9 cellular contexts compared by ENCODE assay signal in genomic region chr3:47404955-47405790, GRCh38. TPM values are rescaled to one million over a fixed set of nuclear protein-coding genes. Genes with fewer than 3 reads are reported as not detected.
DNase-seq lines count a peak whose midpoint lies in the region; ATAC-seq, FAIRE-seq and TF ChIP-seq lines count a peak whose summit lies in the region.
"Had no signal": no experiment of that assay in that cellular context is flagged by ENCODE, and none has a peak within 500 bp of the region (broad histone marks: within the 10 kb centered on the region; RNA-seq: fewer than 3 reads in every experiment).

No MANE protein-coding gene starts in this region.

- TF ChIP-seq CTCF in HFFc6 (IDR thresholded peaks at IDR 0.05), result no peak
- TF ChIP-seq CTCF in choroid plexus epithelial cell (conservative IDR thresholded peaks at IDR 0.05; ENCODE audit: low read depth, low read length), result no peak

- peaks cover 6% of the 10 kb centered on the region for H3K27me3 Mint-ChIP-seq in HFFc6 (ENCODE audit: insufficient read depth)
- no peaks in the 10 kb centered on the region for H3K27me3 Mint-ChIP-seq in stimulated activated naive B cell treated with anti-CD40 and anti-IgM and Interleukin-4, amounts not matched to agents 10 μg/mL and 1 μg/mL and 100 μg/mL, for 72 hours

- no peak overlapping the region for H3K4me3 Mint-ChIP-seq in HFFc6
- no peak overlapping the region for H3K4me3 Mint-ChIP-seq in stimulated activated naive B cell treated with anti-CD40 and anti-IgM and Interleukin-4, amounts not matched to agents 10 μg/mL and 1 μg/mL and 100 μg/mL, for 72 hours

- H3K9me3 Mint-ChIP-seq in HFFc6, result no peaks in the 10 kb centered on the region
- H3K9me3 Mint-ChIP-seq in stimulated activated naive B cell treated with anti-CD40 and anti-IgM and Interleukin-4, amounts not matched to agents 10 μg/mL and 1 μg/mL and 100 μg/mL, for 72 hours, result no peaks in the 10 kb centered on the region

- no peaks in the 10 kb centered on the region; the same call in 1 of the 2 replicates for H3K36me3 Mint-ChIP-seq in HFFc6 (ENCODE audit: low read depth)
- H3K36me3 Mint-ChIP-seq in stimulated activated naive B cell treated with anti-CD40 and anti-IgM and Interleukin-4, amounts not matched to agents 10 μg/mL and 1 μg/mL and 100 μg/mL, for 72 hours, result peaks cover 25 to 47% of the 10 kb centered on the region in 2 donors

- no peak for ATAC-seq in stimulated activated naive B cell treated with anti-CD40 and anti-IgM and Interleukin-4, amounts not matched to agents 10 μg/mL and 1 μg/mL and 100 μg/mL, for 72 hours (replicated peaks)
- no peak for ATAC-seq in left lobe of liver
- ATAC-seq in HG03135 (IDR thresholded peaks at IDR 0.05; ENCODE audit: unreplicated experiment), result no peak

- FAIRE-seq in GM19239 (lab: Jason Lieb, UNC), result no peak

- no peak overlapping the region for H3K4me3 ChIP-seq in choroid plexus epithelial cell (ENCODE audit: low read depth, low read length)

- H3K4me1 Mint-ChIP-seq in HFFc6 (ENCODE audit: low read depth), result peaks cover 8% of the 10 kb centered on the region
- peaks cover 7 to 15% of the 10 kb centered on the region in 2 donors for H3K4me1 Mint-ChIP-seq in stimulated activated naive B cell treated with anti-CD40 and anti-IgM and Interleukin-4, amounts not matched to agents 10 μg/mL and 1 μg/mL and 100 μg/mL, for 72 hours

- H3K27ac Mint-ChIP-seq in HFFc6, result peak overlapping the region; percentile 24; the same call in 1 of the 2 replicates
- H3K27ac Mint-ChIP-seq in stimulated activated naive B cell treated with anti-CD40 and anti-IgM and Interleukin-4, amounts not matched to agents 10 μg/mL and 1 μg/mL and 100 μg/mL, for 72 hours, result peak overlapping the region; percentile 71

- DNase-seq in HFFc6 (no peak), choroid plexus epithelial cell (ENCODE audit: low read depth) (peak; percentile 35), iris pigment epithelial cell (ENCODE audit: low read depth) (peak; percentile 50), left lobe of liver (ENCODE audit: low spot score) (no peak), GM19239 (ENCODE audit: insufficient read length, low spot score) (no peak)
- no peak for DNase-seq in stimulated activated naive B cell treated with anti-CD40 and anti-IgM and Interleukin-4, amounts not matched to agents 10 μg/mL and 1 μg/mL and 100 μg/mL, for 72 hours
- DNase-seq in activated CD4-positive, CD25-positive, alpha-beta regulatory T cell (lab: John Stamatoyannopoulos, UW), result no peak
- DNase-seq: MV-4-11 had no signal

RNA-seq across cellular contexts. Expression of gene PTPN23, which starts 24.4 kb away (rescaled TPM):
- 10 to 100 TPM; 43.1 to 50.0 (median 48.6) TPM for total RNA-seq in HFFc6 (2021; fragmentation: NEBNext Ultra II Directional; extraction: Animal tissue kit (Norgen Biotek cat#: 25700))
- 20.4 TPM for total RNA-seq in left lobe of liver

Comparison
In these comparisons a context has a peak if more than half of its experiments do, and no peak if none do; other contexts are left out.
1. DNase-seq: peak in choroid plexus epithelial cell (single experiment) and iris pigment epithelial cell (single experiment); none in HFFc6 (single experiment), stimulated activated naive B cell treated with anti-CD40 and anti-IgM and Interleukin-4, amounts not matched to agents 10 μg/mL and 1 μg/mL and 100 μg/mL, for 72 hours (single experiment), left lobe of liver (single experiment), GM19239 (single experiment) and activated CD4-positive, CD25-positive, alpha-beta regulatory T cell (0 of 4).